Comparison of ENCODE assay signal across 11 cellular contexts in the genomic region with DNA sequence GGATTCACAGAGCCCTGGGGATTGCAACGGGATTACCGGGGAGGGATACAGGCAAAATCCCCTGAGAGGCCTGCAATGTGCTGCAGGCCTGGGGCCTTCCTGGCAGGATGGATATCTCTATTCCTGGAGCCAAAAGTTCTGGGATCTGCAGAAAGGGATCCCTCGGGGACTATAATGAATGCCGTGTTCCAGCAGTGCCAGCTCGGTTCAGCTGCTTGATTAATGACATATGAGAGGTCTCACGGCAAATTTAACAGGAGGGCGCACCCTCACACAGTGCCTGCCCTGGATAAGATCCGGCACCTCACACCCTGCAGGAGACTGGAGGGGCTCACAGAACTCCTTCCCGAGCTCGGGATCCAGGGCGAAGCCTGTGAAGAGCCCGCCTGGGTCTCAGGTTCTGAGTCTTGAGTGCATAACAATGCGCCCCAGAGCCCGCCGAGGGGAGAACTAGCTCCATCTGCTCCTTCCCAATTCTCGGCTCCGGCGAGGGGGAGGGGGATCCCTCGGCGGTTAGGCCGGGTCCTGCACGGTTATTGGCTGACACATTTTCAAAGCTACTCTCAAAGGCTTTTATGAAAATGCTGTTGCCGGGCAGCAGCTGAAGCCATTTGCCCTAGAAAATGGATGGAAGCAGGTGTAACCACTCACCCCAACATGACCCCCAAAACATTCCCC. TPM values are rescaled to one million over a fixed set of nuclear protein-coding genes. Genes with fewer than 3 reads are reported as not detected.
DNase-seq lines count a peak whose midpoint lies in the region; ATAC-seq and TF ChIP-seq lines count a peak whose summit lies in the region.
"Had no signal": no experiment of that assay in that cellular context is flagged by ENCODE, and none has a peak within 500 bp of the region (broad histone marks: within the 10 kb centered on the region; RNA-seq: fewer than 3 reads in every experiment).

No MANE protein-coding gene starts in this region.

- no peaks in the 10 kb centered on the region for H3K9me3 ChIP-seq in parathyroid adenoma (ENCODE audit: control insufficient read depth, low read length)
- no peaks in the 10 kb centered on the region for H3K9me3 ChIP-seq in tibial nerve

- TF ChIP-seq CTCF in foreskin keratinocyte (conservative IDR thresholded peaks at IDR 0.05): no peak
- TF ChIP-seq CTCF in parathyroid adenoma (IDR thresholded peaks at IDR 0.05): no peak
- no peak for TF ChIP-seq CTCF in tibial nerve (IDR thresholded peaks at IDR 0.05)

- no peak for TF ChIP-seq EP300 in tibial nerve (IDR thresholded peaks at IDR 0.05)

- no peaks in the 10 kb centered on the region for H3K36me3 ChIP-seq in H7 (replicated peaks; ENCODE audit: control insufficient read depth, insufficient read depth, low read length)
- H3K36me3 ChIP-seq in parathyroid adenoma (ENCODE audit: control insufficient read depth, insufficient read depth, low read length): no peaks in the 10 kb centered on the region
- no peaks in the 10 kb centered on the region for H3K36me3 ChIP-seq in tibial nerve

- no peak for TF ChIP-seq POLR2A in tibial nerve (IDR thresholded peaks at IDR 0.05)

- ATAC-seq in foreskin keratinocyte (peak; percentile 45), GM19023 (IDR thresholded peaks at IDR 0.05; ENCODE audit: unreplicated experiment) (no peak)
- ATAC-seq: HepG2 had no signal

- no peak overlapping the region; the same call in 1 of the 2 replicates for H3K4me3 ChIP-seq in H7 (ENCODE audit: insufficient read depth, low read depth, low read length)
- H3K4me3 ChIP-seq in parathyroid adenoma (ENCODE audit: low read depth, low read length): no peak overlapping the region
- H3K4me3 ChIP-seq in tibial nerve: no peak overlapping the region

- H3K9ac ChIP-seq in parathyroid adenoma: no peak overlapping the region

- H3K4me1 ChIP-seq in foreskin keratinocyte (no peaks in the 10 kb centered on the region), parathyroid adenoma (no peaks in the 10 kb centered on the region), tibial nerve (peaks cover 0 to 20% (median 7%) of the 10 kb centered on the region in 4 donors)

- H3K27me3 ChIP-seq in H7 (ENCODE audit: control insufficient read depth, insufficient read depth, low read length) (no peaks in the 10 kb centered on the region; the same call in 1 of the 2 replicates), foreskin keratinocyte (peaks cover 60% of the 10 kb centered on the region), parathyroid adenoma (ENCODE audit: control insufficient read depth, insufficient read depth, low read length) (no peaks in the 10 kb centered on the region), tibial nerve (no peaks in the 10 kb centered on the region)

- H3K4me2 ChIP-seq in parathyroid adenoma (ENCODE audit: low read length): no peak overlapping the region

- H3K27ac ChIP-seq in foreskin keratinocyte: no peak overlapping the region
- H3K27ac ChIP-seq in parathyroid adenoma: no peak overlapping the region
- no peak overlapping the region for H3K27ac ChIP-seq in tibial nerve

- H3K79me2 ChIP-seq in parathyroid adenoma: no peaks in the 10 kb centered on the region

- 31 to 39% methylated on average over 23 of the region's 23 CpGs for WGBS in tibial nerve, 2 donors

- peak; percentile 83 for DNase-seq in H7
- DNase-seq in NCI-H526 treated with DMSO at 0.1 percent for 48 hours (lab: John Stamatoyannopoulos, UW): peak; percentile 98
- DNase-seq in foreskin keratinocyte: no peak
- DNase-seq in DMS53 (lab: John Stamatoyannopoulos, UW): no peak
- DNase-seq in NCI-H510A treated with DMSO at 0.1 percent for 48 hours (lab: John Stamatoyannopoulos, UW): no peak
- no peak for DNase-seq in tibial nerve (ENCODE audit: low spot score in 2 of 2)
- DNase-seq: activated naive CD4-positive, alpha-beta T cell treated with Interleukin-2 at 50 U/mL for 16 hours had no signal

- H2AFZ ChIP-seq in parathyroid adenoma: peak overlapping the region; percentile 46

RNA-seq across cellular contexts. Expression of gene RGS8, which starts 15.4 kb away (rescaled TPM):
- total RNA-seq in H7 (2014; rRNA removed; shearing (Covaris generic)): 2.3 and 14.2 TPM in 2 replicates
- not detected in 2 replicates for total RNA-seq in foreskin keratinocyte
- polyA plus RNA-seq in foreskin keratinocyte: not detected in 2 replicates
- not detected for total RNA-seq in tibial nerve
- total RNA-seq: endothelial cell of umbilical vein, HepG2 had no signal
- polyA plus RNA-seq: endothelial cell of umbilical vein, HepG2 had no signal

Comparison
In these comparisons a context has a peak if more than half of its experiments do, and no peak if none do; other contexts are left out.
1. DNase-seq: peak in H7 (single experiment) and NCI-H526 treated with DMSO at 0.1 percent for 48 hours (single experiment); none in foreskin keratinocyte (0 of 2), DMS53 (single experiment), NCI-H510A treated with DMSO at 0.1 percent for 48 hours (single experiment) and tibial nerve (0 of 2).